Comparison of ENCODE assay signal across 4 cellular contexts in genomic region chr16:24856871-24857270, GRCh38. TPM values are rescaled to one million over a fixed set of nuclear protein-coding genes. Genes with fewer than 3 reads are reported as not detected.
"Had no signal": no experiment of that assay in that cellular context is flagged by ENCODE, and none has a peak within 500 bp of the region (broad histone marks: within the 10 kb centered on the region; RNA-seq: fewer than 3 reads in every experiment).

No MANE protein-coding gene starts in this region.

RNA-seq across cellular contexts. Expression of gene SLC5A11, which starts 11.1 kb away (rescaled TPM):
- total RNA-seq: LHCN-M2, M059J, MCF 10A, NCI-H460 had no signal
